Comparison of ENCODE assay signal across 23 cellular contexts in genomic region chr13:28046981-28047380, GRCh38. TPM values are rescaled to one million over a fixed set of nuclear protein-coding genes. Genes with fewer than 3 reads are reported as not detected.
DNase-seq lines count a peak whose midpoint lies in the region; ATAC-seq and FAIRE-seq lines count a peak whose summit lies in the region.
"Had no signal": no experiment of that assay in that cellular context is flagged by ENCODE, and none has a peak within 500 bp of the region (broad histone marks: within the 10 kb centered on the region; RNA-seq: fewer than 3 reads in every experiment).

No MANE protein-coding gene starts in this region.

- peak; percentile 43 for DNase-seq in AG08395 (ENCODE audit: low spot score)
- peak; percentile 71 for DNase-seq in HCEC 1CT
- DNase-seq in astrocyte of the hippocampus (ENCODE audit: low read depth, low spot score) = peak; percentile 12
- peak; percentile 3 for DNase-seq in myocyte (ENCODE audit: low read depth)
- DNase-seq in NCI-H187 treated with DMSO at 0.1 percent for 48 hours (lab: John Stamatoyannopoulos, UW) = no peak
- no peak for DNase-seq in frontal cortex (ENCODE audit: low spot score in 2 of 2)
- DNase-seq in NCI-H524 treated with DMSO at 0.1 percent for 48 hours (lab: John Stamatoyannopoulos, UW) = no peak
- DNase-seq: ACHN; activated CD4-positive, alpha-beta T cell treated with anti-CD3 and anti-CD28 coated beads, Interleukin-2, amount 10 ng/mL, durations not matched to agents 7 days and 5 days; activated CD8-positive, alpha-beta memory T cell treated with anti-CD3 and anti-CD28 coated beads, Interleukin-2, amount 50 U/mL, for 48 hours; activated naive CD4-positive, alpha-beta T cell; aorta; colonic mucosa; foreskin keratinocyte; NCI-H1436 treated with DMSO at 0.1 percent for 48 hours; occipital lobe; right cardiac atrium; stimulated activated naive CD8-positive, alpha-beta T cell treated with anti-CD3 and anti-CD28 coated beads, Interleukin-15, Interleukin-2, amounts not matched to agents 100 U/mL and 50 U/mL, for 24 hours; transverse colon had no signal

- no peak for FAIRE-seq in frontal cortex (lab: Jason Lieb, UNC)
- FAIRE-seq: G401.6, HTR-8/SVneo had no signal

- ATAC-seq in GM19023 (IDR thresholded peaks at IDR 0.05; ENCODE audit: unreplicated experiment) = no peak
- ATAC-seq: left lobe of liver, right cardiac atrium had no signal

RNA-seq across cellular contexts. Expression of gene FLT3, which starts 53.4 kb away (rescaled TPM):
- total RNA-seq in myocyte (not detected in 2 replicates), frontal cortex (3.7 TPM)
- not detected for polyA plus RNA-seq in myocyte (2012)
- total RNA-seq: activated CD4-positive, alpha-beta T cell treated with anti-CD3 and anti-CD28 coated beads, Interleukin-2, amount 10 ng/mL, durations not matched to agents 7 days and 5 days; foreskin keratinocyte had no signal
- polyA plus RNA-seq: foreskin keratinocyte had no signal

RNA-seq across cellular contexts. Expression of gene URAD, which starts 58.5 kb away (rescaled TPM):
- total RNA-seq in myocyte = not detected in 2 replicates
- not detected for polyA plus RNA-seq in myocyte (2012)
- total RNA-seq in frontal cortex = not detected
- total RNA-seq: activated CD4-positive, alpha-beta T cell treated with anti-CD3 and anti-CD28 coated beads, Interleukin-2, amount 10 ng/mL, durations not matched to agents 7 days and 5 days; aorta; foreskin keratinocyte; left lobe of liver; occipital lobe; right cardiac atrium had no signal
- polyA plus RNA-seq: aorta, foreskin keratinocyte, right cardiac atrium had no signal

Comparison
In these comparisons a context has a peak if more than half of its experiments do, and no peak if none do; other contexts are left out.
1. DNase-seq: peak in AG08395 (single experiment), HCEC 1CT (single experiment), astrocyte of the hippocampus (single experiment) and myocyte (single experiment); none in NCI-H187 treated with DMSO at 0.1 percent for 48 hours (single experiment), frontal cortex (0 of 2) and NCI-H524 treated with DMSO at 0.1 percent for 48 hours (single experiment).